Comparison of ENCODE assay signal across 15 cellular contexts in the genomic region with DNA sequence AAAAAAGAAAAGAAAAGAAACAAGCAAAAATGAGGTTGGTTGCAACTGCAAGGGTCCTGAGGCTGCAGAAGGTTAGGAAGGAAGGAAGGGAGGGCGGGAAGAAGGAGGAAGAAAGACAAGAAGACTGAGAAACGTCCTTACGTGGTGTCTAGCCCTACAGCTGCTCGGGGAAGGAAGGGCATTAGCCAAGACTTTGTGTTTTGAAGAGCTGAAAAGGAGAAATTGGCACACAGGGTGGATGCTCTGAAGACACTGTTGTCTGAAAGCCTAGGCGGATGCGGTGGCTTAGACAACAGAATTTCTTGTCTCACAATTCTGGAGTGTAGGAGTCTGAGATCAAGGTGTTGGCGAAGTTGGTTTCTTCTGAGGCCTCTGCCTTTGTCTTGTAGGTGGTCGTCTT.
DNase-seq lines count a peak whose midpoint lies in the region; ATAC-seq and TF ChIP-seq lines count a peak whose summit lies in the region.
"Had no signal": no experiment of that assay in that cellular context is flagged by ENCODE, and none has a peak within 500 bp of the region (broad histone marks: within the 10 kb centered on the region; RNA-seq: fewer than 3 reads in every experiment).

No MANE protein-coding gene starts in this region.

- H3K27me3 ChIP-seq in osteoblast (ENCODE audit: insufficient read depth, low read length): no peaks in the 10 kb centered on the region
- H3K27me3 ChIP-seq: BE2C had no signal

- no peak overlapping the region for H2AFZ ChIP-seq in osteoblast (ENCODE audit: low read length)

- intact Hi-C loops in cardiac septum (cut with DNase I): no loop called here

- no peaks in the 10 kb centered on the region for H3K79me2 ChIP-seq in osteoblast (ENCODE audit: insufficient read depth, low read length)

- no peaks in the 10 kb centered on the region for H3K36me3 ChIP-seq in osteoblast (ENCODE audit: insufficient read depth, low read length)
- H3K36me3 ChIP-seq: BE2C, HAP-1 had no signal

- H3K27ac ChIP-seq in osteoblast (ENCODE audit: low read depth, low read length): no peak overlapping the region
- H3K27ac ChIP-seq: A549 had no signal

- no peak overlapping the region for H3K4me3 ChIP-seq in osteoblast (ENCODE audit: insufficient read depth, low read length)
- H3K4me3 ChIP-seq: A549, HAP-1 had no signal

- H3K9me3 ChIP-seq in osteoblast (ENCODE audit: low read depth, low read length): no peaks in the 10 kb centered on the region
- H3K9me3 ChIP-seq: A549, BE2C, HAP-1 had no signal

- ATAC-seq in HG03108 (IDR thresholded peaks at IDR 0.05; ENCODE audit: unreplicated experiment): no peak
- ATAC-seq: A549; CD8-positive, alpha-beta T cell; HepG2 had no signal

- H3K4me2 ChIP-seq in osteoblast (ENCODE audit: insufficient read depth, low read length): no peak overlapping the region
- H3K4me2 ChIP-seq: A549 had no signal

- H3K4me1 ChIP-seq in osteoblast (ENCODE audit: insufficient read depth, low read length): no peaks in the 10 kb centered on the region
- H3K4me1 ChIP-seq: A549, BE2C, HAP-1 had no signal

- H4K20me1 ChIP-seq in osteoblast (ENCODE audit: insufficient read depth, low read length): no peaks in the 10 kb centered on the region

- DNase-seq in Kasumi-1 (lab: John Stamatoyannopoulos, UW) (peak; percentile 7 to 17), NOMO-1 (lab: John Stamatoyannopoulos, UW; ENCODE audit: unreplicated experiment in 2 of 2) (peak; percentile 47 to 69), SKM-1 (lab: John Stamatoyannopoulos, UW; ENCODE audit: unreplicated experiment) (peak; percentile 34), osteoblast (ENCODE audit: insufficient read length, low spot score, missing footprints) (peak; percentile 13), cardiac septum (ENCODE audit: low spot score) (no peak)
- no peak for DNase-seq in stimulated activated CD8-positive, alpha-beta memory T cell treated with anti-CD3 and anti-CD28 coated beads, Interleukin-4, amount 100 ng/mL, for 48 hours
- DNase-seq: BE2C; CD8-positive, alpha-beta T cell; COR-L47; DND-41; GDM1 had no signal

- TF ChIP-seq CTCF in osteoblast (IDR thresholded peaks at IDR 0.05; ENCODE audit: extremely low read depth, low read depth, low read length): no peak

Comparison
In these comparisons a context has a peak if more than half of its experiments do, and no peak if none do; other contexts are left out.
1. DNase-seq: peak in Kasumi-1 (2 of 2), NOMO-1 (2 of 2), SKM-1 (single experiment) and osteoblast (single experiment); none in cardiac septum (single experiment) and stimulated activated CD8-positive, alpha-beta memory T cell treated with anti-CD3 and anti-CD28 coated beads, Interleukin-4, amount 100 ng/mL, for 48 hours (single experiment).